In the genomic region with DNA sequence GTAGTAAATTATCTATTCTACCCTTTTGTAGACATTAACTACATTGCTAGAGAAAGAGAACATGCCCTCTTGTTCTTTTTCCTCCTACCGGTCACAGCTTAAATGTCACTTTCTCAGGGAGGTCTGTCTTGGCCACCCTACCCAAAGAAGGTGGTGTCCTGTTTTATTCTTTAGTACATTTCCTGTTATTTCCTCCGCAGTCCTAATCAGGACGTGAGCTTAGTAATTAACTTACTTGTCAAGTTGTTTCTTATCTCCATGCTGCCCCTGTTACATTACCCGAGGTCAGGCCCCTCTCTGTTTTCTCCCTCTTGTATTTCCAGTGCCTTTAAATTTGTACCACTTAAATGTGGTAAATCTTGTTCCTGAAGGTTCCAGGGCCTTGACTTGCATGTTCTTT, we compare ENCODE assay signal across 11 cellular contexts.
DNase-seq lines count a peak whose midpoint lies in the region; ATAC-seq and TF ChIP-seq lines count a peak whose summit lies in the region.
"Had no signal": no experiment of that assay in that cellular context is flagged by ENCODE, and none has a peak within 500 bp of the region (broad histone marks: within the 10 kb centered on the region; RNA-seq: fewer than 3 reads in every experiment).

No MANE protein-coding gene starts in this region.

- H3K27me3 ChIP-seq in WERI-Rb-1 (ENCODE audit: insufficient read depth, low read depth, severe bottlenecking): no peaks in the 10 kb centered on the region

- H3K36me3 ChIP-seq in WERI-Rb-1: no peaks in the 10 kb centered on the region

- peaks cover 3% of the 10 kb centered on the region for H3K27me3 Mint-ChIP-seq in activated naive CD4-positive, alpha-beta T cell treated with anti-CD3 and anti-CD28 coated beads for 36 hours (ENCODE audit: low read depth)
- no peaks in the 10 kb centered on the region for H3K27me3 Mint-ChIP-seq in activated B cell treated with CpG ODN at 0.5 μM for 24 hours
- H3K27me3 Mint-ChIP-seq in stimulated activated memory B cell treated with anti-CD40 and anti-IgM and Interleukin-4, amounts not matched to agents 10 μg/mL and 1 μg/mL and 100 μg/mL, for 72 hours: no peaks in the 10 kb centered on the region

- POLR2A ChIA-PET in activated B cell treated with CpG ODN at 0.5 μM for 24 hours (lab: Charles Lee): no interaction called here

- peaks cover 26% of the 10 kb centered on the region for H3K4me1 Mint-ChIP-seq in activated naive CD4-positive, alpha-beta T cell treated with anti-CD3 and anti-CD28 coated beads for 36 hours (ENCODE audit: low read depth)
- H3K4me1 Mint-ChIP-seq in activated B cell treated with CpG ODN at 0.5 μM for 24 hours: peaks cover 35% of the 10 kb centered on the region
- peaks cover 34% of the 10 kb centered on the region for H3K4me1 Mint-ChIP-seq in stimulated activated memory B cell treated with anti-CD40 and anti-IgM and Interleukin-4, amounts not matched to agents 10 μg/mL and 1 μg/mL and 100 μg/mL, for 72 hours

- no peak for DNase-seq in activated naive CD4-positive, alpha-beta T cell treated with anti-CD3 and anti-CD28 coated beads for 36 hours
- DNase-seq in activated naive CD4-positive, alpha-beta T cell treated with anti-CD3 and anti-CD28 coated beads, Interleukin-2, amount 50 U/mL, for 16 hours: no peak
- DNase-seq in activated B cell treated with CpG ODN at 0.5 μM for 24 hours (no peak), WERI-Rb-1 (no peak), HUDEP-2 (lab: John Stamatoyannopoulos, UW; ENCODE audit: unreplicated experiment in 76 of 76) (no peak), NCI-H345 treated with DMSO at 0.1 percent for 48 hours (lab: John Stamatoyannopoulos, UW; ENCODE audit: unreplicated experiment) (no peak)
- DNase-seq: NCI-H2171 treated with DMSO at 0.1 percent for 48 hours; stimulated activated naive CD4-positive, alpha-beta T cell had no signal

- TF ChIP-seq CTCF in activated B cell treated with CpG ODN at 0.5 μM for 24 hours (IDR thresholded peaks at IDR 0.05) (no peak), WERI-Rb-1 (IDR thresholded peaks at IDR 0.05; ENCODE audit: low read depth, low read length) (no peak)

- H3K9me3 Mint-ChIP-seq in activated naive CD4-positive, alpha-beta T cell treated with anti-CD3 and anti-CD28 coated beads for 36 hours: no peaks in the 10 kb centered on the region
- H3K9me3 Mint-ChIP-seq in activated B cell treated with CpG ODN at 0.5 μM for 24 hours: no peaks in the 10 kb centered on the region
- no peaks in the 10 kb centered on the region for H3K9me3 Mint-ChIP-seq in stimulated activated memory B cell treated with anti-CD40 and anti-IgM and Interleukin-4, amounts not matched to agents 10 μg/mL and 1 μg/mL and 100 μg/mL, for 72 hours

- peak; percentile 10 for ATAC-seq in HG02870 (IDR thresholded peaks at IDR 0.05; ENCODE audit: unreplicated experiment)
- ATAC-seq in activated B cell treated with CpG ODN at 0.5 μM for 24 hours (ENCODE audit: low read depth): no peak
- no peak for ATAC-seq in stimulated activated memory B cell treated with anti-CD40 and anti-IgM and Interleukin-4, amounts not matched to agents 10 μg/mL and 1 μg/mL and 100 μg/mL, for 72 hours

- H3K27ac Mint-ChIP-seq in activated naive CD4-positive, alpha-beta T cell treated with anti-CD3 and anti-CD28 coated beads for 36 hours: peak overlapping the region; percentile 81
- peak overlapping the region; percentile 50 for H3K27ac Mint-ChIP-seq in activated B cell treated with CpG ODN at 0.5 μM for 24 hours
- peak overlapping the region; percentile 90 for H3K27ac Mint-ChIP-seq in stimulated activated memory B cell treated with anti-CD40 and anti-IgM and Interleukin-4, amounts not matched to agents 10 μg/mL and 1 μg/mL and 100 μg/mL, for 72 hours

- H3K36me3 Mint-ChIP-seq in activated naive CD4-positive, alpha-beta T cell treated with anti-CD3 and anti-CD28 coated beads for 36 hours (ENCODE audit: low read depth): no peaks in the 10 kb centered on the region
- H3K36me3 Mint-ChIP-seq in activated B cell treated with CpG ODN at 0.5 μM for 24 hours (ENCODE audit: low read depth): no peaks in the 10 kb centered on the region
- no peaks in the 10 kb centered on the region for H3K36me3 Mint-ChIP-seq in stimulated activated memory B cell treated with anti-CD40 and anti-IgM and Interleukin-4, amounts not matched to agents 10 μg/mL and 1 μg/mL and 100 μg/mL, for 72 hours

- H3K4me3 Mint-ChIP-seq in activated naive CD4-positive, alpha-beta T cell treated with anti-CD3 and anti-CD28 coated beads for 36 hours: peak overlapping the region; percentile 17
- peak overlapping the region; percentile 1 for H3K4me3 Mint-ChIP-seq in activated B cell treated with CpG ODN at 0.5 μM for 24 hours
- peak overlapping the region; percentile 25 for H3K4me3 Mint-ChIP-seq in stimulated activated memory B cell treated with anti-CD40 and anti-IgM and Interleukin-4, amounts not matched to agents 10 μg/mL and 1 μg/mL and 100 μg/mL, for 72 hours

- intact Hi-C loops in activated naive CD4-positive, alpha-beta T cell treated with anti-CD3 and anti-CD28 coated beads for 36 hours (cut with micrococcal nuclease): loop anchor here (1.0 to 5.0 kb wide), 4 partner anchors 26 to 619 kb away; a partner anchor contains a TSS
- intact Hi-C loops in activated B cell treated with CpG ODN at 0.5 μM for 24 hours (cut with micrococcal nuclease): no loop called here

- H3K4me3 ChIP-seq in WERI-Rb-1 (ENCODE audit: low read depth, low read length): no peak overlapping the region

- CTCF ChIA-PET in activated naive CD4-positive, alpha-beta T cell treated with anti-CD3 and anti-CD28 coated beads for 36 hours (lab: Charles Lee): interaction anchor here (1.2 to 3.3 kb wide), 3 partner anchors 21 to 456 kb away, joined by 3 to 29 read pairs (median 8); no protein-coding TSS in a partner anchor
- CTCF ChIA-PET in activated B cell treated with CpG ODN at 0.5 μM for 24 hours (lab: Charles Lee): no interaction called here

- no peak overlapping the region for H3K27ac ChIP-seq in WERI-Rb-1
- H3K27ac ChIP-seq: epithelial cell of prostate had no signal

- H3K9me3 ChIP-seq in WERI-Rb-1 (ENCODE audit: severe bottlenecking): no peaks in the 10 kb centered on the region
